ENCODE assay signal across 2 cellular contexts in genomic region chr15:81270781-81271491, GRCh38.
TF ChIP-seq lines count a peak whose summit lies in the region.

No MANE protein-coding gene starts in this region.

TF ChIP-seq in SK-N-SH, 30 proteins besides CTCF, POLR2A, EP300 and RAD21 (continued from another document):
- TF ChIP-seq FOSL2 (IDR thresholded peaks at IDR 0.05; ENCODE audit: borderline replicate concordance, low read depth) (peak; percentile 11; the same call in 1 of the 2 replicates), GATA2 (CRISPR knock-in tag; IDR thresholded peaks at IDR 0.05) (no peak)
TF ChIP-seq in SK-N-SH: peak in this region for 1.

TF ChIP-seq in SK-N-SH treated with all-trans-retinoic acid at 6 μM for 48 hours, 23 proteins besides CTCF, POLR2A, EP300 and RAD21:
- TF ChIP-seq BACH2 (CRISPR knock-in tag; IDR thresholded peaks at IDR 0.05; ENCODE audit: borderline replicate concordance) = no peak
- TF ChIP-seq ISL1 (CRISPR knock-in tag; IDR thresholded peaks at IDR 0.05) = no peak
- TF ChIP-seq ZNF8 (CRISPR knock-in tag; IDR thresholded peaks at IDR 0.05) = no peak
- TF ChIP-seq TOX (CRISPR knock-in tag; IDR thresholded peaks at IDR 0.05; ENCODE audit: borderline replicate concordance) = no peak
- no peak for TF ChIP-seq GLIS3 (CRISPR knock-in tag; IDR thresholded peaks at IDR 0.05)
- no peak for TF ChIP-seq RARB (CRISPR knock-in tag; IDR thresholded peaks at IDR 0.05)
- no peak for TF ChIP-seq TSHZ2 (CRISPR knock-in tag; IDR thresholded peaks at IDR 0.05)
- TF ChIP-seq TCF4 (CRISPR knock-in tag; IDR thresholded peaks at IDR 0.05; ENCODE audit: borderline replicate concordance) = no peak
- no peak for TF ChIP-seq ZNF70 (CRISPR knock-in tag; IDR thresholded peaks at IDR 0.05)
